ENCODE assay signal across 14 cellular contexts in genomic region chr16:49366669-49367068, GRCh38. TPM values are rescaled to one million over a fixed set of nuclear protein-coding genes. Genes with fewer than 3 reads are reported as not detected.
A peak's percentile ranks its signal among the peaks of the same experiment; 100 is the strongest.
DNase-seq lines count a peak whose midpoint lies in the region; ATAC-seq and TF ChIP-seq lines count a peak whose summit lies in the region.
"Had no signal": no experiment of that assay in that cellular context is flagged by ENCODE, and none has a peak within 500 bp of the region (broad histone marks: within the 10 kb centered on the region; RNA-seq: fewer than 3 reads in every experiment).

No MANE protein-coding gene starts in this region.

- in situ Hi-C loops in gastrocnemius medialis (cut with MboI; ENCODE audit: low sequenced_read_pairs in 4 of 4), result no loop called here

- no peak overlapping the region for H3K4me3 Mint-ChIP-seq in activated T-helper 2 cell treated with anti-CD3 and anti-CD28 coated beads, Interferon-gamma antibody, Interleukin-2, Interleukin-4, amounts not matched to agents 10 μg/mL and 5 μg/mL and 100 μg/mL, durations not matched to agents 14 hours and 24 hours and 36 hours (ENCODE audit: low read depth)
- H3K4me3 Mint-ChIP-seq: brain, natural killer cell had no signal

- no peak overlapping the region for H3K27ac Mint-ChIP-seq in activated T-helper 2 cell treated with anti-CD3 and anti-CD28 coated beads, Interferon-gamma antibody, Interleukin-2, Interleukin-4, amounts not matched to agents 10 μg/mL and 5 μg/mL and 100 μg/mL, durations not matched to agents 14 hours and 24 hours and 36 hours
- H3K27ac Mint-ChIP-seq: brain, natural killer cell had no signal

- H3K9me3 ChIP-seq in gastrocnemius medialis, result no peaks in the 10 kb centered on the region

- H3K4me3 ChIP-seq in gastrocnemius medialis, result no peak overlapping the region
- H3K4me3 ChIP-seq: stomach had no signal

- peak; percentile 44 for DNase-seq in NCI-H69 (lab: John Stamatoyannopoulos, UW)
- DNase-seq in activated T-helper 2 cell treated with anti-CD3 and anti-CD28 coated beads, Interferon-gamma antibody, Interleukin-2, Interleukin-4, amounts not matched to agents 10 μg/mL and 5 μg/mL and 100 μg/mL, durations not matched to agents 14 hours and 24 hours and 36 hours (ENCODE audit: low spot score), result no peak
- no peak for DNase-seq in EL
- no peak for DNase-seq in gastrocnemius medialis
- DNase-seq in NCI-H2081 treated with DMSO at 0.1 percent for 48 hours (lab: John Stamatoyannopoulos, UW), result no peak
- DNase-seq: activated CD8-positive, alpha-beta memory T cell treated with anti-CD3 and anti-CD28 coated beads, Interleukin-2, amount 50 U/mL, for 48 hours; erythroblast; natural killer cell; stomach; T-helper 2 cell had no signal

- no peak for TF ChIP-seq CTCF in gastrocnemius medialis (IDR thresholded peaks at IDR 0.05 in 4 of 5, conservative IDR thresholded peaks at IDR 0.05 in 1 of 5)

- H3K36me3 ChIP-seq in gastrocnemius medialis, result no peaks in the 10 kb centered on the region
- H3K36me3 ChIP-seq: stomach had no signal

- H3K27me3 Mint-ChIP-seq in activated T-helper 2 cell treated with anti-CD3 and anti-CD28 coated beads, Interferon-gamma antibody, Interleukin-2, Interleukin-4, amounts not matched to agents 10 μg/mL and 5 μg/mL and 100 μg/mL, durations not matched to agents 14 hours and 24 hours and 36 hours (ENCODE audit: low read depth), result no peaks in the 10 kb centered on the region

- peak; percentile 74 for ATAC-seq in GM18498 (IDR thresholded peaks at IDR 0.05; ENCODE audit: unreplicated experiment)
- ATAC-seq in GM21447 (IDR thresholded peaks at IDR 0.05; ENCODE audit: unreplicated experiment), result peak; percentile 62
- peak; percentile 84 for ATAC-seq in HG03097 (IDR thresholded peaks at IDR 0.05; ENCODE audit: low FRiP score, unreplicated experiment)
- ATAC-seq in gastrocnemius medialis, result no peak
- ATAC-seq: natural killer cell had no signal

- no peaks in the 10 kb centered on the region for H3K9me3 Mint-ChIP-seq in activated T-helper 2 cell treated with anti-CD3 and anti-CD28 coated beads, Interferon-gamma antibody, Interleukin-2, Interleukin-4, amounts not matched to agents 10 μg/mL and 5 μg/mL and 100 μg/mL, durations not matched to agents 14 hours and 24 hours and 36 hours
- H3K9me3 Mint-ChIP-seq: natural killer cell had no signal

- H3K27ac ChIP-seq in gastrocnemius medialis, result no peak overlapping the region
- H3K27ac ChIP-seq: stomach had no signal

- no peaks in the 10 kb centered on the region for H3K36me3 Mint-ChIP-seq in activated T-helper 2 cell treated with anti-CD3 and anti-CD28 coated beads, Interferon-gamma antibody, Interleukin-2, Interleukin-4, amounts not matched to agents 10 μg/mL and 5 μg/mL and 100 μg/mL, durations not matched to agents 14 hours and 24 hours and 36 hours (ENCODE audit: low read depth)
- H3K36me3 Mint-ChIP-seq: brain, natural killer cell had no signal

- intact Hi-C loops in activated T-helper 2 cell treated with anti-CD3 and anti-CD28 coated beads, Interferon-gamma antibody, Interleukin-2, Interleukin-4, amounts not matched to agents 10 μg/mL and 5 μg/mL and 100 μg/mL, durations not matched to agents 14 hours and 24 hours and 36 hours (cut with micrococcal nuclease), result no loop called here
- intact Hi-C loops in gastrocnemius medialis (cut with DNase I; ENCODE audit: low total_unique reads), result no loop called here

- H3K4me1 ChIP-seq in gastrocnemius medialis, result no peaks in the 10 kb centered on the region
- H3K4me1 ChIP-seq: stomach had no signal

- no peaks in the 10 kb centered on the region for H3K27me3 ChIP-seq in gastrocnemius medialis
- H3K27me3 ChIP-seq: stomach had no signal

- H3K4me1 Mint-ChIP-seq in activated T-helper 2 cell treated with anti-CD3 and anti-CD28 coated beads, Interferon-gamma antibody, Interleukin-2, Interleukin-4, amounts not matched to agents 10 μg/mL and 5 μg/mL and 100 μg/mL, durations not matched to agents 14 hours and 24 hours and 36 hours (ENCODE audit: low read depth), result no peaks in the 10 kb centered on the region
- H3K4me1 Mint-ChIP-seq: brain, natural killer cell had no signal

- TF ChIP-seq POLR2A in gastrocnemius medialis (IDR thresholded peaks at IDR 0.05), result no peak

RNA-seq across cellular contexts. Expression of gene C16orf78, which starts 6.9 kb away (rescaled TPM):
- total RNA-seq in activated T-helper 2 cell treated with anti-CD3 and anti-CD28 coated beads, Interferon-gamma antibody, Interleukin-2, Interleukin-4, amounts not matched to agents 10 μg/mL and 5 μg/mL and 100 μg/mL, durations not matched to agents 14 hours and 24 hours and 36 hours, result not detected in 2 replicates
- total RNA-seq in gastrocnemius medialis, result not detected
- total RNA-seq: natural killer cell, stomach had no signal

Comparison
In these comparisons a context has a peak if more than half of its experiments do, and no peak if none do; other contexts are left out.
1. ATAC-seq: peak in GM18498 (single experiment), GM21447 (single experiment) and HG03097 (single experiment); none in gastrocnemius medialis (0 of 2).